6 cellular contexts compared by ENCODE assay signal in genomic region chr14:106658047-106658446, GRCh38.
A peak's percentile ranks its signal among the peaks of the same experiment; 100 is the strongest.
DNase-seq lines count a peak whose midpoint lies in the region; ATAC-seq, FAIRE-seq and TF ChIP-seq lines count a peak whose summit lies in the region.
"Not testable (repeated sequence)": the region's sequence is repeated elsewhere in the genome, so short reads cannot be mapped to it uniquely, and the experiment has no call there.

No MANE protein-coding gene starts in this region.

- H3K27me3 Mint-ChIP-seq in T-cell; stimulated activated memory B cell treated with anti-CD40 and anti-IgM and Interleukin-4, amounts not matched to agents 10 μg/mL and 1 μg/mL and 100 μg/mL, for 72 hours: not testable (repeated sequence)
- H3K27me3 Mint-ChIP-seq in MCF 10A (ENCODE audit: insufficient read depth, unreplicated experiment) = peaks cover 54% of the 10 kb centered on the region

- CTCF ChIA-PET in T-cell (lab: Charles Lee) = not testable (repeated sequence)
- CTCF ChIA-PET in MCF 10A (lab: Yijun Ruan, JAX) = interaction anchor here (1.7 kb wide), 1 partner anchor 9 kb away, joined by 3 read pairs; no protein-coding TSS in a partner anchor

- TF ChIP-seq CTCF in MCF 10A (IDR thresholded peaks at IDR 0.05; ENCODE audit: unreplicated experiment) = not testable (repeated sequence)

- peak; percentile 39 for FAIRE-seq in GM19239 (lab: Jason Lieb, UNC)

- ATAC-seq in T-cell (replicated peaks in 1 of 4); stimulated activated memory B cell treated with anti-CD40 and anti-IgM and Interleukin-4, amounts not matched to agents 10 μg/mL and 1 μg/mL and 100 μg/mL, for 72 hours: not testable (repeated sequence)

- not testable (repeated sequence) for BruUV-seq in MCF 10A (replicated peaks; lab: Mats Ljungman, UMichigan)

- H3K9me3 Mint-ChIP-seq in T-cell; MCF 10A (ENCODE audit: unreplicated experiment); stimulated activated memory B cell treated with anti-CD40 and anti-IgM and Interleukin-4, amounts not matched to agents 10 μg/mL and 1 μg/mL and 100 μg/mL, for 72 hours: not testable (repeated sequence)

- peak overlapping the region; percentile 39 to 57 for H3K27ac Mint-ChIP-seq in T-cell
- peak overlapping the region; percentile 55 for H3K27ac Mint-ChIP-seq in MCF 10A (ENCODE audit: low read depth, unreplicated experiment)
- not testable (repeated sequence) for H3K27ac Mint-ChIP-seq in stimulated activated memory B cell treated with anti-CD40 and anti-IgM and Interleukin-4, amounts not matched to agents 10 μg/mL and 1 μg/mL and 100 μg/mL, for 72 hours

- H3K4me1 Mint-ChIP-seq in T-cell = peaks cover 25 to 34% (median 31%) of the 10 kb centered on the region in 3 donors
- not testable (repeated sequence) for H3K4me1 Mint-ChIP-seq in MCF 10A (ENCODE audit: insufficient read depth, unreplicated experiment)
- peaks cover 19% of the 10 kb centered on the region for H3K4me1 Mint-ChIP-seq in stimulated activated memory B cell treated with anti-CD40 and anti-IgM and Interleukin-4, amounts not matched to agents 10 μg/mL and 1 μg/mL and 100 μg/mL, for 72 hours

- H3K4me3 Mint-ChIP-seq in T-cell; MCF 10A (ENCODE audit: unreplicated experiment): not testable (repeated sequence)
- peak overlapping the region; percentile 4 for H3K4me3 Mint-ChIP-seq in stimulated activated memory B cell treated with anti-CD40 and anti-IgM and Interleukin-4, amounts not matched to agents 10 μg/mL and 1 μg/mL and 100 μg/mL, for 72 hours

- intact Hi-C loops in MCF 10A (cut with micrococcal nuclease) = not testable (repeated sequence)

- not testable (repeated sequence) for H3K36me3 Mint-ChIP-seq in T-cell; MCF 10A (ENCODE audit: insufficient read depth, unreplicated experiment); stimulated activated memory B cell treated with anti-CD40 and anti-IgM and Interleukin-4, amounts not matched to agents 10 μg/mL and 1 μg/mL and 100 μg/mL, for 72 hours

- POLR2A ChIA-PET in T-cell (lab: Charles Lee); MCF 10A (lab: Yijun Ruan, JAX): not testable (repeated sequence)

- DNase-seq in DMS53 (lab: John Stamatoyannopoulos, UW) = peak; percentile 4
- DNase-seq in GM19239 (ENCODE audit: insufficient read length, low spot score); T-cell; MCF 10A (ENCODE audit: unreplicated experiment): not testable (repeated sequence)
- DNase-seq in NCI-H526 (lab: John Stamatoyannopoulos, UW) = peak; percentile 36 to 80
